In the genomic region with DNA sequence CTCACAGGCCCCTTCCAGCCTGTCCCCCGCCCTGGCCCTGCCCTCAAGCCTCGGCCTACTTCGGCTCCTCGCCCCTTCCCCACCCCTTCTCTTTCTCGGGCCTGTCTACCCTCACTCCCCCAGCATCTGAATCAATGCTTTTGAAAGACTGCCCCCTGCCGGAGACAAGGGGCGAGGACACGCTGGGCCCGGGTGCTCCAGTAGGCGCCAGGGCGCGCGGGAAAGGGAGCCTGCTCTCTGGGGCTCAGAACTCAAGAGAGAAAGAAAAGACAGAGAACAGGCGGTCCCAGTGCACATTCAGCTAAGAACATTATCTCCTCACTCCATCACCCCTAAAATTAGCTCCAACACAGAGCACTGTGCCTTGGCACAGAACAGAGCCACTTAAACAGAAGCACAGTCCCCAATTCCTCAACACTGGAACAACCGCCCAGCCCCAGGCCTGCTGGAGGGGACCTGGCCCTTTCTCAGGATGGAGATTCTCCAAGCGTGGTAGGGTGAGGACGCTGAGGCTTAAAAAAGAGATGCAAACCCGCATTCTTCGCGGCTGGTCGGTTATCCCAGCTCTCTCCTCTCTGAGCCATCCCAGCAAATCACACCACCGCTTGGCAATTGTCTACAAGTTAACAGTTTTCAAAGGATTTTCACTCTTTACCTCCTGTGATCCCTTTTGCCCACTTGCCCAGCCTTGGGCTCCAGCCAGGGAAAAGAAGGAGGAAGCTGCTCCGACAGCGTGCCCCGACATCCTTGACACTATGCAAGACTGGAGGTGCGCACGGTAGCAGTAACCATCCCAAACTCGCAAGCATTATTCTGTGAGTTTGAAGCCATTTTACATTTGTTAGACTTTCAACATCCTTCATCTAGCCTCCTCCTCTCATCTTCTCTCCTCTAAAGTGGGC, we compare ENCODE assay signal across 7 cellular contexts. TPM values are rescaled to one million over a fixed set of nuclear protein-coding genes. Genes with fewer than 3 reads are reported as not detected.
DNase-seq lines count a peak whose midpoint lies in the region; ATAC-seq and TF ChIP-seq lines count a peak whose summit lies in the region.

No MANE protein-coding gene starts in this region.

- peaks cover 20% of the 10 kb centered on the region for H3K27me3 Mint-ChIP-seq in glutamatergic neuron (ENCODE audit: unreplicated experiment)

- H3K4me1 ChIP-seq in osteoblast (ENCODE audit: insufficient read depth, low read length), result peaks cover 14% of the 10 kb centered on the region
- H3K4me1 ChIP-seq in thymus (ENCODE audit: control insufficient read depth, insufficient read depth, low read length), result peaks cover 21% of the 10 kb centered on the region

- H3K4me3 ChIP-seq in osteoblast (ENCODE audit: insufficient read depth, low read length) (peak overlapping the region; percentile 83), thymus (ENCODE audit: low read length) (peak overlapping the region; percentile 13)

- H3K9me3 Mint-ChIP-seq in glutamatergic neuron (ENCODE audit: unreplicated experiment), result peaks cover 16% of the 10 kb centered on the region

- peak; percentile 89 for TF ChIP-seq CTCF in GM12874 (IDR thresholded peaks at IDR 0.05; ENCODE audit: insufficient read depth, low read depth, low read length)
- TF ChIP-seq CTCF in glutamatergic neuron (IDR thresholded peaks at IDR 0.05; ENCODE audit: partially characterized antibody, unreplicated experiment), result peak; percentile 89
- TF ChIP-seq CTCF in osteoblast (IDR thresholded peaks at IDR 0.05; ENCODE audit: extremely low read depth, low read depth, low read length), result peak; percentile 78

- peak; percentile 93 for ATAC-seq in SK-N-SH treated with all-trans-retinoic acid at 6 μM for 48 hours

- peaks cover 25% of the 10 kb centered on the region for H3K4me1 Mint-ChIP-seq in glutamatergic neuron (ENCODE audit: low read depth, unreplicated experiment)

- peak overlapping the region; percentile 98 for H3K4me3 Mint-ChIP-seq in glutamatergic neuron (ENCODE audit: unreplicated experiment)

- peaks cover 61% of the 10 kb centered on the region for H3K79me2 ChIP-seq in osteoblast (ENCODE audit: insufficient read depth, low read length)

- H3K36me3 ChIP-seq in osteoblast (ENCODE audit: insufficient read depth, low read length) (no peaks in the 10 kb centered on the region), thymus (ENCODE audit: control insufficient read depth, insufficient read depth) (peaks cover 29% of the 10 kb centered on the region)

- peak; percentile 72 to 82 for DNase-seq in Kasumi-1 (lab: John Stamatoyannopoulos, UW)
- DNase-seq in activated naive CD4-positive, alpha-beta T cell treated with anti-CD3 and anti-CD28 coated beads, Interleukin-2, amount 50 U/mL, for 16 hours, result peak; percentile 83
- DNase-seq in glutamatergic neuron, result peak; percentile 90
- DNase-seq in osteoblast (ENCODE audit: insufficient read length, low spot score, missing footprints), result peak; percentile 100

- H3K36me3 Mint-ChIP-seq in glutamatergic neuron (ENCODE audit: unreplicated experiment), result no peaks in the 10 kb centered on the region

- H4K20me1 ChIP-seq in osteoblast (ENCODE audit: insufficient read depth, low read length), result peaks cover 54% of the 10 kb centered on the region

- H2AFZ ChIP-seq in osteoblast (ENCODE audit: low read length), result no peak overlapping the region

- H3K27me3 ChIP-seq in osteoblast (ENCODE audit: insufficient read depth, low read length), result no peaks in the 10 kb centered on the region
- peaks cover 3% of the 10 kb centered on the region for H3K27me3 ChIP-seq in thymus (ENCODE audit: control insufficient read depth, insufficient read depth)

- 46% methylated on average over 28 of the region's 28 CpGs for WGBS in thymus

- H3K4me2 ChIP-seq in osteoblast (ENCODE audit: insufficient read depth, low read length), result peak overlapping the region; percentile 90

- H3K27ac Mint-ChIP-seq in glutamatergic neuron (ENCODE audit: unreplicated experiment), result peak overlapping the region; percentile 56

- no peak overlapping the region for H3K27ac ChIP-seq in osteoblast (ENCODE audit: low read depth, low read length)
- H3K27ac ChIP-seq in thymus (ENCODE audit: low read depth), result no peak overlapping the region

- H3K9me3 ChIP-seq in osteoblast (ENCODE audit: low read depth, low read length) (no peaks in the 10 kb centered on the region), thymus (ENCODE audit: control insufficient read depth) (no peaks in the 10 kb centered on the region)

TF ChIP-seq in SK-N-SH treated with all-trans-retinoic acid at 6 μM for 48 hours, 23 proteins besides CTCF, POLR2A, EP300 and RAD21:
- TF ChIP-seq OSR1 (CRISPR knock-in tag; IDR thresholded peaks at IDR 0.05) (no peak), ZNF565 (CRISPR knock-in tag; conservative IDR thresholded peaks at IDR 0.05; ENCODE audit: low read depth) (no peak), ARNTL (CRISPR knock-in tag; IDR thresholded peaks at IDR 0.05; ENCODE audit: borderline replicate concordance, low read depth) (no peak), TOX (CRISPR knock-in tag; IDR thresholded peaks at IDR 0.05; ENCODE audit: borderline replicate concordance) (no peak), CSDC2 (CRISPR knock-in tag; IDR thresholded peaks at IDR 0.05) (no peak)
- TF ChIP-seq, protein P1, sequence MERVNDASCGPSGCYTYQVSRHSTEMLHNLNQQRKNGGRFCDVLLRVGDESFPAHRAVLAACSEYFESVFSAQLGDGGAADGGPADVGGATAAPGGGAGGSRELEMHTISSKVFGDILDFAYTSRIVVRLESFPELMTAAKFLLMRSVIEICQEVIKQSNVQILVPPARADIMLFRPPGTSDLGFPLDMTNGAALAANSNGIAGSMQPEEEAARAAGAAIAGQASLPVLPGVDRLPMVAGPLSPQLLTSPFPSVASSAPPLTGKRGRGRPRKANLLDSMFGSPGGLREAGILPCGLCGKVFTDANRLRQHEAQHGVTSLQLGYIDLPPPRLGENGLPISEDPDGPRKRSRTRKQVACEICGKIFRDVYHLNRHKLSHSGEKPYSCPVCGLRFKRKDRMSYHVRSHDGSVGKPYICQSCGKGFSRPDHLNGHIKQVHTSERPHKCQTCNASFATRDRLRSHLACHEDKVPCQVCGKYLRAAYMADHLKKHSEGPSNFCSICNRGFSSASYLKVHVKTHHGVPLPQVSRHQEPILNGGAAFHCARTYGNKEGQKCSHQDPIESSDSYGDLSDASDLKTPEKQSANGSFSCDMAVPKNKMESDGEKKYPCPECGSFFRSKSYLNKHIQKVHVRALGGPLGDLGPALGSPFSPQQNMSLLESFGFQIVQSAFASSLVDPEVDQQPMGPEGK (CRISPR knock-in tag; IDR thresholded peaks at IDR 0.05; ENCODE audit: borderline replicate concordance), result no peak
- TF ChIP-seq, protein P2, sequence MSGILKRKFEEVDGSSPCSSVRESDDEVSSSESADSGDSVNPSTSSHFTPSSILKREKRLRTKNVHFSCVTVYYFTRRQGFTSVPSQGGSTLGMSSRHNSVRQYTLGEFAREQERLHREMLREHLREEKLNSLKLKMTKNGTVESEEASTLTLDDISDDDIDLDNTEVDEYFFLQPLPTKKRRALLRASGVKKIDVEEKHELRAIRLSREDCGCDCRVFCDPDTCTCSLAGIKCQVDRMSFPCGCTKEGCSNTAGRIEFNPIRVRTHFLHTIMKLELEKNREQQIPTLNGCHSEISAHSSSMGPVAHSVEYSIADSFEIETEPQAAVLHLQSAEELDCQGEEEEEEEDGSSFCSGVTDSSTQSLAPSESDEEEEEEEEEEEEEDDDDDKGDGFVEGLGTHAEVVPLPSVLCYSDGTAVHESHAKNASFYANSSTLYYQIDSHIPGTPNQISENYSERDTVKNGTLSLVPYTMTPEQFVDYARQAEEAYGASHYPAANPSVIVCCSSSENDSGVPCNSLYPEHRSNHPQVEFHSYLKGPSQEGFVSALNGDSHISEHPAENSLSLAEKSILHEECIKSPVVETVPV (CRISPR knock-in tag; IDR thresholded peaks at IDR 0.05), result no peak

RNA-seq across cellular contexts. Expression of a gene that starts 2.1 kb away (rescaled TPM):
- total RNA-seq in glutamatergic neuron (ENCODE audit: unreplicated experiment), result 79.6 TPM
- 28.9 and 29.3 TPM in 2 replicates for total RNA-seq in osteoblast
- 60.1 TPM for polyA plus RNA-seq in thymus

RNA-seq across cellular contexts. Expression of a gene that starts 14.0 kb away (rescaled TPM):
- total RNA-seq in glutamatergic neuron (ENCODE audit: unreplicated experiment) (35.8 TPM), osteoblast (25.7 and 27.1 TPM in 2 replicates)
- polyA plus RNA-seq in thymus, result 31.2 TPM

RNA-seq across cellular contexts. Expression of a gene that starts 18.4 kb away (rescaled TPM):
- total RNA-seq in glutamatergic neuron (ENCODE audit: unreplicated experiment), result 275 TPM
- 72.7 and 84.6 TPM in 2 replicates for total RNA-seq in osteoblast
- 130 TPM for polyA plus RNA-seq in thymus

RNA-seq across cellular contexts. Expression of a gene that starts 28.3 kb away (rescaled TPM):
- total RNA-seq in glutamatergic neuron (ENCODE audit: unreplicated experiment), result not detected
- not detected in 2 replicates for total RNA-seq in osteoblast
- 1.0 TPM for polyA plus RNA-seq in thymus

RNA-seq across cellular contexts. Expression of a gene that starts 35.7 kb away (rescaled TPM):
- total RNA-seq in glutamatergic neuron (ENCODE audit: unreplicated experiment) (95.2 TPM), osteoblast (not detected in 2 replicates)
- polyA plus RNA-seq in thymus, result 0.18 TPM
